8 cellular contexts compared by ENCODE assay signal in the genomic region with DNA sequence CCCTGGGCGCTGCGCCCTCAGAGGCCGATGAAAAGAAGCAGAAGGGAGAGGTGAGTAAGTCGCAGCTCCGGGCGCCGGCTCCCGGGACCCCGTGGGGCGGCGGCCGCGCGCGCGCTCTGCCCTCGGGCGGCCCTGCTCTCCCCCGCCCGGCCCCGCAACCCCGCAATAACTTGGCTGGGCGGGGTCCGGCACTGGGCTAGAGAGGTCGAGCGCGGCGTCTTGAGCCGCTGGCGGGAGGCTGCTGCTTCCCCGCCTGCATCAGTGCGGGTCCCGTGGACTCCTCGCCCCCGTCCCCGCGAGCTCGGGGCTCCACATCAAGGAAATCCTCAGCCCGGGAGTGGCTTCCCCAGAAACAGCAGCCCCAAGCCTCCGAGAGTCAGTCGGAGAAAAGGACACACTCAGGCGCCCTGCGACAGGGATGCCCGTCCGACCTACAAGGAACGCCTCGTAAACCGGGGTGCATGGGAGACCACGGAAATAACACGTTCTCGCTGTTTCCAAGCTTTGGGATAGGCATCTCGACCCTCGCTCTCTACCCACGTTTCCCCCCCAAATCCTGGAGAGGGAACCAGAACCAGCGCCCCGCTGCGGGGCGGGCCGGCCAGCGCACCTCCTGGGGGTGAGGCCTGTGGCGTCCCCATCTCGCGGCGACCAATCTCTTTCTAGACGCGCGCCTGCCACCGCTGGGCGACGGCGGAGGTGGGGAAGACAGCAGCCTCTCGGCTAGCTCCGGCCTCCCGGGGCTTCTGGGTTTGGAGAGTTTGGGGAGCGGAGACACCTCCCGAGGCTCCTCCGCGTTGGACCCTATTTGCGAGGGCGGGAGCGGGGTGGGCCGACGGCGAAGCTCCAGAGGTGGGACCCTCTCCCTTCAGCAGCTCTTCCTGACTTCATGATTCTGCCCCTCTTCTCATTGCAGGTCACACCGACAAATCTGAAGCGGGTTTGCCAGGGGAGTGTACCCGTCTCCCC. TPM values are rescaled to one million over a fixed set of nuclear protein-coding genes. Genes with fewer than 3 reads are reported as not detected.
DNase-seq lines count a peak whose midpoint lies in the region; ATAC-seq and TF ChIP-seq lines count a peak whose summit lies in the region.

No MANE protein-coding gene starts in this region.

- peak overlapping the region; percentile 46 for H3K9ac ChIP-seq in parathyroid adenoma

- H3K4me3 ChIP-seq in parathyroid adenoma (ENCODE audit: low read depth, low read length) = peak overlapping the region; percentile 63
- peak overlapping the region; percentile 50 to 54 for H3K4me3 ChIP-seq in aorta (ENCODE audit: low read length in 2 of 2)

- TF ChIP-seq CTCF in CD4-positive, alpha-beta T cell (IDR thresholded peaks at IDR 0.05) = peak; percentile 32
- TF ChIP-seq CTCF in parathyroid adenoma (IDR thresholded peaks at IDR 0.05) = peak; percentile 36

- H3K79me2 ChIP-seq in parathyroid adenoma = no peaks in the 10 kb centered on the region

- ATAC-seq in CD4-positive, alpha-beta T cell (ENCODE audit: poor library complexity) = peak; percentile 59
- ATAC-seq in GM19455 (IDR thresholded peaks at IDR 0.05; ENCODE audit: unreplicated experiment) (peak; percentile 36), Right ventricle myocardium superior (ENCODE audit: poor library complexity) (peak; percentile 54), aorta (ENCODE audit: low FRiP score) (peak; percentile 71)

- CTCF ChIA-PET in CD4-positive, alpha-beta T cell (lab: Charles Lee) = interaction anchor here (0.6 to 4.8 kb wide), 8 partner anchors 14 to 265 kb away, joined by 3 to 22 read pairs (median 5); no protein-coding TSS in a partner anchor

- peak overlapping the region; percentile 56 for H3K27ac ChIP-seq in CD4-positive, alpha-beta T cell (ENCODE audit: low read depth, low read length)
- H3K27ac ChIP-seq in parathyroid adenoma = peak overlapping the region; percentile 79
- peak overlapping the region; percentile 1 to 43 for H3K27ac ChIP-seq in aorta (ENCODE audit: low read depth in 1 of 2, low read length in 2 of 2)

- peak overlapping the region; percentile 96 for H3K4me3 Mint-ChIP-seq in CD4-positive, alpha-beta T cell

- intact Hi-C loops in CD4-positive, alpha-beta T cell (cut with DNase I, micrococcal nuclease) = loop anchor here (1.0 to 10.0 kb wide), 4 partner anchors 21 to 195 kb away; a partner anchor contains a TSS
- intact Hi-C loops in Right ventricle myocardium superior (cut with DNase I) = no loop called here
- intact Hi-C loops in aorta (cut with DNase I) = no loop called here

- H3K4me1 ChIP-seq in parathyroid adenoma (peaks cover 8% of the 10 kb centered on the region), aorta (ENCODE audit: control insufficient read depth in 1 of 2, insufficient read depth in 2 of 2, low read length in 2 of 2) (no peaks in the 10 kb centered on the region)

- no peaks in the 10 kb centered on the region for H3K9me3 Mint-ChIP-seq in CD4-positive, alpha-beta T cell

- H3K36me3 Mint-ChIP-seq in CD4-positive, alpha-beta T cell (ENCODE audit: low read depth) = peaks cover 5% of the 10 kb centered on the region

- no peaks in the 10 kb centered on the region for H3K27me3 Mint-ChIP-seq in CD4-positive, alpha-beta T cell

- DNase-seq in CD4-positive, alpha-beta T cell = peak; percentile 57 to 77 (median 68)
- DNase-seq in HUDEP-2 (lab: John Stamatoyannopoulos, UW; ENCODE audit: unreplicated experiment in 76 of 76) (peak in 54 of 76 experiments; percentile 4 to 72 (median 47)), SHP77 treated with DMSO at 0.1 percent for 48 hours (lab: John Stamatoyannopoulos, UW) (peak; percentile 8), Right ventricle myocardium superior (peak; percentile 83), aorta (peak; percentile 81 to 87)
- DNase-seq in activated naive CD4-positive, alpha-beta T cell (lab: John Stamatoyannopoulos, UW) = peak in 3 of 4 experiments; percentile 30 to 63 (median 55)

- peak overlapping the region; percentile 86 for H3K4me2 ChIP-seq in parathyroid adenoma (ENCODE audit: low read length)

- H3K27me3 ChIP-seq in CD4-positive, alpha-beta T cell (ENCODE audit: control insufficient read depth, insufficient read depth, low read length) = no peaks in the 10 kb centered on the region
- no peaks in the 10 kb centered on the region for H3K27me3 ChIP-seq in parathyroid adenoma (ENCODE audit: control insufficient read depth, insufficient read depth, low read length)
- H3K27me3 ChIP-seq in aorta (ENCODE audit: control insufficient read depth in 1 of 2, insufficient read depth in 2 of 2, low read length in 1 of 2) = no peaks in the 10 kb centered on the region

- H3K36me3 ChIP-seq in parathyroid adenoma (ENCODE audit: control insufficient read depth, insufficient read depth, low read length) (no peaks in the 10 kb centered on the region), aorta (ENCODE audit: control insufficient read depth in 1 of 2, insufficient read depth in 2 of 2, low read length in 1 of 2) (no peaks in the 10 kb centered on the region)

- peak overlapping the region; percentile 94 for H2AFZ ChIP-seq in parathyroid adenoma

- H3K9me3 ChIP-seq in CD4-positive, alpha-beta T cell (ENCODE audit: control insufficient read depth, low read length) = no peaks in the 10 kb centered on the region
- H3K9me3 ChIP-seq in parathyroid adenoma (ENCODE audit: control insufficient read depth, low read length) (no peaks in the 10 kb centered on the region), aorta (ENCODE audit: control insufficient read depth, low read length) (no peaks in the 10 kb centered on the region)

- H3K27ac Mint-ChIP-seq in CD4-positive, alpha-beta T cell = peak overlapping the region; percentile 82

- POLR2A ChIA-PET in CD4-positive, alpha-beta T cell (lab: Charles Lee) = interaction anchor here (0.6 to 5.2 kb wide), 18 partner anchors 12 to 618 kb away, joined by 3 to 37 read pairs (median 6); a partner anchor contains a TSS

- H3K4me1 Mint-ChIP-seq in CD4-positive, alpha-beta T cell (ENCODE audit: low read depth) = peaks cover 38% of the 10 kb centered on the region

- 0% methylated on average over 73 to 87 of the region's 87 CpGs for WGBS in aorta, 2 donors

RNA-seq across cellular contexts. Expression of a gene that starts 0.8 kb away (rescaled TPM):
- total RNA-seq in CD4-positive, alpha-beta T cell = 1 to 10 TPM; 4.1 to 4.9 TPM
- 7.0 TPM for total RNA-seq in Right ventricle myocardium superior
- total RNA-seq in aorta = 1 to 10 TPM; 6.2 to 9.8 TPM
- 1 to 10 TPM; 2.8 to 3.0 TPM for polyA plus RNA-seq in aorta

RNA-seq across cellular contexts. Expression of a gene that starts 0.9 kb away (rescaled TPM):
- 10 to 100 TPM; 45.8 to 47.7 TPM for total RNA-seq in CD4-positive, alpha-beta T cell
- 39.2 TPM for total RNA-seq in Right ventricle myocardium superior
- 10 to 100 TPM; 31.7 to 34.4 TPM for total RNA-seq in aorta
- polyA plus RNA-seq in aorta = 100 to 1,000 TPM in 1 of 2 donors, 10 to 100 TPM in 1; 18.4 to 122 TPM

RNA-seq across cellular contexts. Expression of a gene that starts 21.8 kb away (rescaled TPM):
- 10 to 100 TPM; 35.8 to 36.7 TPM for total RNA-seq in CD4-positive, alpha-beta T cell
- total RNA-seq in Right ventricle myocardium superior = 28.5 TPM
- total RNA-seq in aorta = 10 to 100 TPM; 38.5 to 47.0 TPM
- 10 to 100 TPM in 1 of 2 donors, 1 to 10 TPM in 1; 8.1 to 27.6 TPM for polyA plus RNA-seq in aorta

RNA-seq across cellular contexts. Expression of a gene that starts 25.3 kb away (rescaled TPM):
- total RNA-seq in CD4-positive, alpha-beta T cell = 1 to 10 TPM; 2.1 to 3.0 TPM
- total RNA-seq in Right ventricle myocardium superior = 9.3 TPM
- 10 to 100 TPM in 1 of 2 donors, 1 to 10 TPM in 1; 5.7 to 19.7 TPM for total RNA-seq in aorta
- 10 to 100 TPM in 1 of 2 donors, under 1 TPM in 1; 0.88 to 10.1 TPM for polyA plus RNA-seq in aorta

RNA-seq across cellular contexts. Expression of a gene that starts 55.1 kb away (rescaled TPM):
- total RNA-seq in CD4-positive, alpha-beta T cell = 1 to 10 TPM; 2.8 to 3.3 TPM
- total RNA-seq in Right ventricle myocardium superior = 83.6 TPM
- 10 to 100 TPM in 1 of 2 donors, 1 to 10 TPM in 1; 9.9 to 12.3 TPM for total RNA-seq in aorta
- polyA plus RNA-seq in aorta = 10 to 100 TPM in 1 of 2 donors, 1 to 10 TPM in 1; 2.9 to 51.6 TPM

Comparison
In these comparisons a context has a peak if more than half of its experiments do, and no peak if none do; other contexts are left out.
1. Peak in every context shown above with its lines: DNase-seq, ATAC-seq, H3K4me3 ChIP-seq and H3K27ac ChIP-seq.
2. DNase-seq: peak in every context shown above with its lines; median percentile 84 in aorta; 83 in Right ventricle myocardium superior; 68 in CD4-positive, alpha-beta T cell; 55 in activated naive CD4-positive, alpha-beta T cell; 47 in HUDEP-2; 8 in SHP77 treated with DMSO at 0.1 percent for 48 hours.
3. H3K27ac ChIP-seq: peak in every context shown above with its lines; median percentile 79 in parathyroid adenoma; 56 in CD4-positive, alpha-beta T cell; 22 in aorta.
4. intact Hi-C loops: an anchor here in CD4-positive, alpha-beta T cell (1.0 to 10.0 kb wide); none called in Right ventricle myocardium superior and aorta.